Comparison of ENCODE assay signal across 14 cellular contexts in genomic region chr6:161744211-161745067, GRCh38.
DNase-seq lines count a peak whose midpoint lies in the region; TF ChIP-seq lines count a peak whose summit lies in the region.
"Had no signal": no experiment of that assay in that cellular context is flagged by ENCODE, and none has a peak within 500 bp of the region (broad histone marks: within the 10 kb centered on the region; RNA-seq: fewer than 3 reads in every experiment).

No MANE protein-coding gene starts in this region.

- H3K36me3 ChIP-seq in mammary epithelial cell (ENCODE audit: insufficient read depth, low read length): no peaks in the 10 kb centered on the region
- H3K36me3 ChIP-seq in prostate gland: no peaks in the 10 kb centered on the region

- CTCF ChIA-PET in MCF 10A (lab: Yijun Ruan, JAX) (interaction anchor here (0.6 to 1.1 kb wide), 3 partner anchors 16 to 1151 kb away, joined by 3 to 6 read pairs (median 4); no protein-coding TSS in a partner anchor), mammary epithelial cell (lab: Charles Lee; ENCODE audit: low non-redundant PET) (no interaction called here)

- POLR2A ChIA-PET in MCF 10A (lab: Yijun Ruan, JAX): interaction anchor here (0.8 kb wide), 1 partner anchor 14 kb away, joined by 5 read pairs; no protein-coding TSS in a partner anchor

- no peak for TF ChIP-seq CTCF in MCF 10A (IDR thresholded peaks at IDR 0.05; ENCODE audit: unreplicated experiment)
- TF ChIP-seq CTCF in mammary epithelial cell (conservative IDR thresholded peaks at IDR 0.05 in 1 of 2, IDR thresholded peaks at IDR 0.05 in 1 of 2; ENCODE audit: extremely low read depth in 1 of 2, insufficient read depth in 1 of 2, low read depth in 1 of 2, low read length in 2 of 2): no peak
- no peak for TF ChIP-seq CTCF in astrocyte of the cerebellum (IDR thresholded peaks at IDR 0.05; ENCODE audit: low read depth, low read length, missing control alignments)
- no peak for TF ChIP-seq CTCF in fibroblast of mammary gland (conservative IDR thresholded peaks at IDR 0.05; ENCODE audit: control insufficient read depth, insufficient read depth, low read depth, low read length)
- TF ChIP-seq CTCF in prostate gland (IDR thresholded peaks at IDR 0.05): no peak

- no peak overlapping the region for H3K4me3 ChIP-seq in mammary epithelial cell (replicated peaks in 1 of 3; ENCODE audit: insufficient read depth in 1 of 3, low read depth in 2 of 3, low read length in 3 of 3)
- H3K4me3 ChIP-seq in astrocyte of the cerebellum (ENCODE audit: low read depth, low read length): no peak overlapping the region
- H3K4me3 ChIP-seq in fibroblast of mammary gland (ENCODE audit: control insufficient read depth, low read depth, low read length): no peak overlapping the region
- H3K4me3 ChIP-seq in prostate gland: no peak overlapping the region
- H3K4me3 ChIP-seq: PC-9 had no signal

- no peak overlapping the region for H3K27ac Mint-ChIP-seq in MCF 10A (ENCODE audit: low read depth, unreplicated experiment)

- in situ Hi-C loops in mammary epithelial cell (cut with MboI; ENCODE audit: low sequenced_read_pairs in 2 of 2) (no loop called here), astrocyte of the cerebellum (cut with HindIII; ENCODE audit: low sequenced_read_pairs) (no loop called here)

- H4K20me1 ChIP-seq in mammary epithelial cell (ENCODE audit: insufficient read depth, low read length): no peaks in the 10 kb centered on the region

- DNase-seq in MCF 10A (ENCODE audit: unreplicated experiment) (peak; percentile 24), mammary epithelial cell (no peak), astrocyte of the cerebellum (ENCODE audit: low read depth) (peak; percentile 77), fibroblast of mammary gland (ENCODE audit: low read depth) (peak; percentile 12), stromal cell of bone marrow (ENCODE audit: low read depth) (peak; percentile 4), NCI-H82 treated with DMSO at 0.1 percent for 48 hours (lab: John Stamatoyannopoulos, UW; ENCODE audit: unreplicated experiment) (no peak), prostate gland (ENCODE audit: low spot score) (no peak), SHP77 (lab: John Stamatoyannopoulos, UW) (no peak)
- DNase-seq: DMS153, H7, NCI-H1417 treated with DMSO at 0.1 percent for 48 hours, NCI-H524, PC-9 had no signal

- intact Hi-C loops in MCF 10A (cut with micrococcal nuclease) (loop anchor here (5.0 kb wide), 2 partner anchors 178 to 388 kb away; no protein-coding TSS in a partner anchor), mammary epithelial cell (cut with micrococcal nuclease) (no loop called here), prostate gland (cut with DNase I) (no loop called here)

- TF ChIP-seq POLR2A in prostate gland (IDR thresholded peaks at IDR 0.05): no peak

- H3K4me2 ChIP-seq in mammary epithelial cell (ENCODE audit: insufficient read depth, low read depth, low read length): no peak overlapping the region
- H3K4me2 ChIP-seq: PC-9 had no signal

- H3K4me1 Mint-ChIP-seq in MCF 10A (ENCODE audit: insufficient read depth, unreplicated experiment): no peaks in the 10 kb centered on the region

- H3K4me1 ChIP-seq in mammary epithelial cell (ENCODE audit: insufficient read depth, low read length) (no peaks in the 10 kb centered on the region), prostate gland (replicated peaks) (no peaks in the 10 kb centered on the region)

- no peaks in the 10 kb centered on the region for H3K36me3 Mint-ChIP-seq in MCF 10A (ENCODE audit: insufficient read depth, unreplicated experiment)

- BruUV-seq in MCF 10A (replicated peaks; lab: Mats Ljungman, UMichigan) (no TSS peak), mammary epithelial cell (replicated peaks; lab: Mats Ljungman, UMichigan) (no TSS peak)

- H2AFZ ChIP-seq in mammary epithelial cell (ENCODE audit: low read depth, low read length): no peak overlapping the region
- H2AFZ ChIP-seq: PC-9 had no signal

- dilution Hi-C loops in mammary epithelial cell (cut with HindIII; ENCODE audit: low sequenced_read_pairs): no loop called here

- H3K9me3 Mint-ChIP-seq in MCF 10A (ENCODE audit: unreplicated experiment): no peaks in the 10 kb centered on the region

- H3K9ac ChIP-seq in mammary epithelial cell (ENCODE audit: insufficient read depth, low read length): no peak overlapping the region

- no peak overlapping the region for H3K27ac ChIP-seq in mammary epithelial cell (ENCODE audit: insufficient read depth, low read depth, low read length)
- H3K27ac ChIP-seq in prostate gland: no peak overlapping the region
- H3K27ac ChIP-seq: C4-2B, PC-9 had no signal

- H3K79me2 ChIP-seq in mammary epithelial cell (ENCODE audit: insufficient read depth, low read length): no peaks in the 10 kb centered on the region

- no peaks in the 10 kb centered on the region for H3K27me3 Mint-ChIP-seq in MCF 10A (ENCODE audit: insufficient read depth, unreplicated experiment)

- no peak overlapping the region for H3K4me3 Mint-ChIP-seq in MCF 10A (ENCODE audit: unreplicated experiment)

- H3K9me3 ChIP-seq in mammary epithelial cell (replicated peaks; ENCODE audit: insufficient read depth, low read length) (no peaks in the 10 kb centered on the region), prostate gland (no peaks in the 10 kb centered on the region)

- 69% methylated on average over 14 of the region's 14 CpGs for WGBS in mammary epithelial cell (ENCODE audit: low coverage, missing lambda C conversion rate)
- WGBS in prostate gland: 87% methylated on average over 14 of the region's 14 CpGs

- H3K27me3 ChIP-seq in mammary epithelial cell (ENCODE audit: insufficient read depth, low read length): no peaks in the 10 kb centered on the region
- H3K27me3 ChIP-seq in prostate gland (replicated peaks; ENCODE audit: insufficient read depth): no peaks in the 10 kb centered on the region

Comparison
In these comparisons a context has a peak if more than half of its experiments do, and no peak if none do; other contexts are left out.
1. DNase-seq: peak in MCF 10A (single experiment), astrocyte of the cerebellum (single experiment), fibroblast of mammary gland (single experiment) and stromal cell of bone marrow (single experiment); none in mammary epithelial cell (single experiment), NCI-H82 treated with DMSO at 0.1 percent for 48 hours (single experiment), prostate gland (single experiment) and SHP77 (0 of 2).